Comparison of ENCODE assay signal across 8 cellular contexts in the genomic region with DNA sequence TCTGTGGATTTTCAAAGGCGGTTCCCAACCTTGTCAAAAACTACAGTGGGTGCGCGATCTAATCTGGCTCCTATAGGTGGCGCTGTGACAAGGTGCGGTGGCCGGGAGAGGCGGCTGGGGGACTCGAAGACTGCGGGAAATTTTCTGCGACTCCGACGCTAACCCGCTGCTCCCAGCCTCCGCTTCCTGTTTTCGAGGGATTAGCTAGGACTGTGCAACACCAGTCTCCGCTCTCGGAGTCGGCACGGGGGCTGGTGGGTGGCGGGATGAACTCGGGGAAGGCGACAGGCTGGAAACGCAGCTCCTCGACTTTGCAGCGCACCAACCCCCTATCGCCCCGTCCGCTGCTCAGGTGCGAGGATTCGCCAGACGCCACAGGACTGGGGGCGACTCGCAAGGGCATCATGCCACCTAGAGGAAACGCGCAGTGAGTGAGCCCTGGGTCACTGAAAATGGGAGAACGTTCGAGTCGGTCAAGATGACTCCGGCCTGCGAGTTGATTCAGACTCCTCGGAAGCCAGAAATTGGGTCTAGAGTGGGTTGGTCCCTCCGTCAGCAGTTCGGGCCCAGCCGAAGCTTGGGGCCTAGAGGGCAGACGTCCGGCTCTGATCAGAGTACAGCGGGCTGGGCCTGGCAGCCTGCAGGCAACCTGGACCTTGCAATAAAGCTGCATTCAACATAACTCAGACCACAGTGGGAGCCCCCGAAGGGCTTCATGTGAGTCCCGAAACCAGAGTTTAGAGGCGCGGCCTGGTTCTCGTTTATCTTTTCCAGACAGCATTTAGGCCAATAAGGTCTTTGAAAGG. TPM values are rescaled to one million over a fixed set of nuclear protein-coding genes. Genes with fewer than 3 reads are reported as not detected.
A peak's percentile ranks its signal among the peaks of the same experiment; 100 is the strongest.
DNase-seq lines count a peak whose midpoint lies in the region; TF ChIP-seq lines count a peak whose summit lies in the region.

No MANE protein-coding gene starts in this region.

- DNase-seq in activated CD4-positive, alpha-beta memory T cell treated with anti-CD3 and anti-CD28 coated beads for 36 hours, result peak; percentile 58
- no peak for DNase-seq in activated CD4-positive, alpha-beta memory T cell treated with anti-CD3 and anti-CD28 coated beads, Interleukin-2, amount 10 ng/mL, durations not matched to agents 7 days and 5 days
- DNase-seq in NCI-H748 treated with DMSO at 0.1 percent for 48 hours (lab: John Stamatoyannopoulos, UW) (peak; percentile 26), NCI-H2227 treated with DMSO at 0.1 percent for 48 hours (lab: John Stamatoyannopoulos, UW) (no peak), sigmoid colon (no peak), RKO (ENCODE audit: low spot score) (no peak)

- H3K27me3 Mint-ChIP-seq in activated CD4-positive, alpha-beta memory T cell treated with anti-CD3 and anti-CD28 coated beads for 36 hours, result peaks cover 78% of the 10 kb centered on the region
- peaks cover 90% of the 10 kb centered on the region for H3K27me3 Mint-ChIP-seq in activated CD4-positive, alpha-beta memory T cell treated with anti-CD3 and anti-CD28 coated beads, Interleukin-2, amount 10 ng/mL, durations not matched to agents 7 days and 5 days

- H3K27me3 ChIP-seq in esophagus (ENCODE audit: control insufficient read depth in 1 of 2, insufficient read depth in 2 of 2, low read length in 2 of 2), result peaks cover 0 to 22% of the 10 kb centered on the region in 2 donors
- H3K27me3 ChIP-seq in rectal smooth muscle tissue (ENCODE audit: control insufficient read depth, insufficient read depth, low read length), result peaks cover 70% of the 10 kb centered on the region
- peaks cover 79 to 100% (median 95%) of the 10 kb centered on the region in 3 donors for H3K27me3 ChIP-seq in sigmoid colon

- peak overlapping the region; percentile 85 to 91 for H3K27ac ChIP-seq in esophagus (ENCODE audit: low read depth in 2 of 2, low read length in 1 of 2)
- H3K27ac ChIP-seq in rectal smooth muscle tissue (ENCODE audit: low read depth, low read length), result no peak overlapping the region
- H3K27ac ChIP-seq in sigmoid colon, result peak overlapping the region in 1 of 4 donors; percentile 45

- TF ChIP-seq POLR2A in sigmoid colon (IDR thresholded peaks at IDR 0.05), result no peak

- peaks cover 0 to 2% of the 10 kb centered on the region in 2 donors for H3K9me3 ChIP-seq in esophagus (ENCODE audit: control insufficient read depth in 2 of 2, insufficient read depth in 1 of 2, low read depth in 1 of 2, low read length in 1 of 2)
- H3K9me3 ChIP-seq in sigmoid colon, result no peaks in the 10 kb centered on the region

- WGBS in esophagus, 2 donors, result 3 to 5% methylated on average over 51 to 52 of the region's 52 CpGs
- 3 to 4% methylated on average over 52 of the region's 52 CpGs for WGBS in sigmoid colon, 2 donors

- H3K4me1 Mint-ChIP-seq in activated CD4-positive, alpha-beta memory T cell treated with anti-CD3 and anti-CD28 coated beads for 36 hours (ENCODE audit: low read depth), result peaks cover 23% of the 10 kb centered on the region
- H3K4me1 Mint-ChIP-seq in activated CD4-positive, alpha-beta memory T cell treated with anti-CD3 and anti-CD28 coated beads, Interleukin-2, amount 10 ng/mL, durations not matched to agents 7 days and 5 days, result peaks cover 12% of the 10 kb centered on the region

- POLR2A ChIA-PET in activated CD4-positive, alpha-beta memory T cell treated with anti-CD3 and anti-CD28 coated beads for 36 hours (lab: Charles Lee), result no interaction called here
- POLR2A ChIA-PET in activated CD4-positive, alpha-beta memory T cell treated with anti-CD3 and anti-CD28 coated beads, Interleukin-2, amount 10 ng/mL, durations not matched to agents 7 days and 5 days (lab: Charles Lee), result no interaction called here

- no peaks in the 10 kb centered on the region for H3K9me3 Mint-ChIP-seq in activated CD4-positive, alpha-beta memory T cell treated with anti-CD3 and anti-CD28 coated beads for 36 hours
- no peaks in the 10 kb centered on the region for H3K9me3 Mint-ChIP-seq in activated CD4-positive, alpha-beta memory T cell treated with anti-CD3 and anti-CD28 coated beads, Interleukin-2, amount 10 ng/mL, durations not matched to agents 7 days and 5 days

- CTCF ChIA-PET in activated CD4-positive, alpha-beta memory T cell treated with anti-CD3 and anti-CD28 coated beads for 36 hours (lab: Charles Lee), result interaction anchor here (1.0 to 1.7 kb wide), 2 partner anchors 10 to 135 kb away, joined by 3 to 4 read pairs; no protein-coding TSS in a partner anchor
- CTCF ChIA-PET in activated CD4-positive, alpha-beta memory T cell treated with anti-CD3 and anti-CD28 coated beads, Interleukin-2, amount 10 ng/mL, durations not matched to agents 7 days and 5 days (lab: Charles Lee), result no interaction called here

- TF ChIP-seq EP300 in sigmoid colon (IDR thresholded peaks at IDR 0.05), result no peak

- H3K4me3 Mint-ChIP-seq in activated CD4-positive, alpha-beta memory T cell treated with anti-CD3 and anti-CD28 coated beads for 36 hours, result peak overlapping the region; percentile 12
- no peak overlapping the region for H3K4me3 Mint-ChIP-seq in activated CD4-positive, alpha-beta memory T cell treated with anti-CD3 and anti-CD28 coated beads, Interleukin-2, amount 10 ng/mL, durations not matched to agents 7 days and 5 days

- TF ChIP-seq CTCF in sigmoid colon (IDR thresholded peaks at IDR 0.05), result no peak

- no peak overlapping the region for H3K9ac ChIP-seq in rectal smooth muscle tissue (ENCODE audit: low read length)

- intact Hi-C loops in activated CD4-positive, alpha-beta memory T cell treated with anti-CD3 and anti-CD28 coated beads for 36 hours (cut with micrococcal nuclease), result loop anchor here (2.0 to 5.0 kb wide), 2 partner anchors 151 to 941 kb away; a partner anchor contains a TSS
- intact Hi-C loops in sigmoid colon (cut with DNase I), result no loop called here

- H3K4me1 ChIP-seq in esophagus (ENCODE audit: control insufficient read depth in 2 of 2, insufficient read depth in 2 of 2, low read length in 1 of 2) (peaks cover 3 to 10% of the 10 kb centered on the region in 2 donors), rectal smooth muscle tissue (ENCODE audit: control insufficient read depth, insufficient read depth, low read length) (peaks cover 2% of the 10 kb centered on the region), sigmoid colon (peaks cover 0 to 42% (median 38%) of the 10 kb centered on the region in 4 donors)

- H3K36me3 Mint-ChIP-seq in activated CD4-positive, alpha-beta memory T cell treated with anti-CD3 and anti-CD28 coated beads for 36 hours, result no peaks in the 10 kb centered on the region
- H3K36me3 Mint-ChIP-seq in activated CD4-positive, alpha-beta memory T cell treated with anti-CD3 and anti-CD28 coated beads, Interleukin-2, amount 10 ng/mL, durations not matched to agents 7 days and 5 days (ENCODE audit: low read depth), result peaks cover 11% of the 10 kb centered on the region

- H3K36me3 ChIP-seq in esophagus (ENCODE audit: control insufficient read depth in 2 of 2, insufficient read depth in 2 of 2, low read length in 1 of 2), result no peaks in the 10 kb centered on the region
- no peaks in the 10 kb centered on the region for H3K36me3 ChIP-seq in rectal smooth muscle tissue (ENCODE audit: control insufficient read depth, insufficient read depth, low read length)
- no peaks in the 10 kb centered on the region for H3K36me3 ChIP-seq in sigmoid colon

- H3K27ac Mint-ChIP-seq in activated CD4-positive, alpha-beta memory T cell treated with anti-CD3 and anti-CD28 coated beads for 36 hours, result no peak overlapping the region
- H3K27ac Mint-ChIP-seq in activated CD4-positive, alpha-beta memory T cell treated with anti-CD3 and anti-CD28 coated beads, Interleukin-2, amount 10 ng/mL, durations not matched to agents 7 days and 5 days, result no peak overlapping the region

- H3K4me3 ChIP-seq in esophagus (ENCODE audit: low read depth in 1 of 2, low read length in 2 of 2), result peak overlapping the region; percentile 84 to 95
- H3K4me3 ChIP-seq in rectal smooth muscle tissue (ENCODE audit: low read length), result peak overlapping the region; percentile 17
- peak overlapping the region in 1 of 4 donors; percentile 33 for H3K4me3 ChIP-seq in sigmoid colon

RNA-seq across cellular contexts. Expression of a gene that starts 5.5 kb away (rescaled TPM):
- not detected for total RNA-seq in activated CD4-positive, alpha-beta memory T cell treated with anti-CD3 and anti-CD28 coated beads for 36 hours
- not detected for total RNA-seq in activated CD4-positive, alpha-beta memory T cell treated with anti-CD3 and anti-CD28 coated beads, Interleukin-2, amount 10 ng/mL, durations not matched to agents 7 days and 5 days
- polyA plus RNA-seq in esophagus (10 to 100 TPM; 51.9 to 78.7 TPM), sigmoid colon (under 1 TPM in 2 of 3 donors, not detected in 1; under 0.01 to 0.07 TPM)
- 1 to 10 TPM in 2 of 4 donors, under 1 TPM in 1, not detected in 1; 0.28 to 1.2 (median 1.1) TPM for total RNA-seq in sigmoid colon

Comparison
In these comparisons a context has a peak if more than half of its experiments do, and no peak if none do; other contexts are left out.
1. DNase-seq: peak in activated CD4-positive, alpha-beta memory T cell treated with anti-CD3 and anti-CD28 coated beads for 36 hours (single experiment) and NCI-H748 treated with DMSO at 0.1 percent for 48 hours (single experiment); none in activated CD4-positive, alpha-beta memory T cell treated with anti-CD3 and anti-CD28 coated beads, Interleukin-2, amount 10 ng/mL, durations not matched to agents 7 days and 5 days (single experiment), NCI-H2227 treated with DMSO at 0.1 percent for 48 hours (single experiment), sigmoid colon (single experiment) and RKO (single experiment).